23 cellular contexts compared by ENCODE assay signal in genomic region chr5:174454464-174454863, GRCh38.
A peak's percentile ranks its signal among the peaks of the same experiment; 100 is the strongest.
DNase-seq lines count a peak whose midpoint lies in the region; ATAC-seq, FAIRE-seq and TF ChIP-seq lines count a peak whose summit lies in the region.
"Had no signal": no experiment of that assay in that cellular context is flagged by ENCODE, and none has a peak within 500 bp of the region (broad histone marks: within the 10 kb centered on the region; RNA-seq: fewer than 3 reads in every experiment).

No MANE protein-coding gene starts in this region.

- DNase-seq in CD4-positive, CD25-positive, alpha-beta regulatory T cell = peak in 2 of 3 donors; percentile 12 to 20
- DNase-seq in CD8-positive, alpha-beta T cell = peak in 2 of 7 experiments; percentile 18 to 21
- DNase-seq in SW480 (ENCODE audit: low spot score) (peak; percentile 99), small intestine (no peak), SK-N-DZ (ENCODE audit: low spot score) (no peak), chondrocyte (ENCODE audit: low spot score) (no peak)
- no peak for DNase-seq in central memory CD8-positive, alpha-beta T cell (ENCODE audit: low spot score in 2 of 2)
- no peak for DNase-seq in stimulated activated CD4-positive, alpha-beta T cell treated with anti-CD3 and anti-CD28 coated beads, Interleukin-15, amount 100 ng/mL, for 24 hours
- DNase-seq: activated effector memory CD4-positive, alpha-beta T cell treated with anti-CD3 and anti-CD28 coated beads, Interleukin-2, amount 50 U/mL, for 16 hours; Calu3; HFFc6; NCI-H2107; ovary; SJCRH30; stimulated activated CD4-positive, alpha-beta T cell treated with anti-CD3 and anti-CD28 coated beads, Interleukin-12 subunit alpha, Interleukin-12 subunit beta, amount 100 ng/mL, for 4 hours; stimulated activated naive CD8-positive, alpha-beta T cell treated with anti-CD3 and anti-CD28 coated beads, Interleukin-15, amount 100 ng/mL, for 72 hours; T-helper 9 cell had no signal

- no peaks in the 10 kb centered on the region for H3K27me3 ChIP-seq in CD4-positive, CD25-positive, alpha-beta regulatory T cell (ENCODE audit: control insufficient read depth, insufficient read depth, low read length)
- H3K27me3 ChIP-seq in CD8-positive, alpha-beta T cell (ENCODE audit: insufficient read depth, low read length) = no peaks in the 10 kb centered on the region
- H3K27me3 ChIP-seq in small intestine (ENCODE audit: control insufficient read depth in 2 of 2, insufficient read depth in 2 of 2, low read length in 2 of 2) = no peaks in the 10 kb centered on the region
- H3K27me3 ChIP-seq: ovary, right atrium auricular region, SJCRH30, tibial nerve had no signal

- ATAC-seq in CD4-positive, CD25-positive, alpha-beta regulatory T cell (ENCODE audit: low read depth in 2 of 2) = peak in 1 of 2 donors; percentile 31
- peak; percentile 56 for ATAC-seq in CD8-positive, alpha-beta T cell
- ATAC-seq in central memory CD8-positive, alpha-beta T cell (replicated peaks; ENCODE audit: extremely low read depth, poor library complexity, severe bottlenecking) = peak; percentile 56
- ATAC-seq: left lobe of liver; stimulated activated naive CD8-positive, alpha-beta T cell treated with anti-CD3 and anti-CD28 coated beads, Interleukin-15, amount 100 ng/mL, for 72 hours; WTC11 had no signal

- H3K27ac Mint-ChIP-seq in CD4-positive, CD25-positive, alpha-beta regulatory T cell = peak overlapping the region in 1 of 3 donors; percentile 3
- H3K27ac Mint-ChIP-seq in CD8-positive, alpha-beta T cell = peak overlapping the region; percentile 55
- no peak overlapping the region for H3K27ac Mint-ChIP-seq in central memory CD8-positive, alpha-beta T cell (ENCODE audit: low read depth)
- no peak overlapping the region for H3K27ac Mint-ChIP-seq in chondrocyte (ENCODE audit: unreplicated experiment)
- H3K27ac Mint-ChIP-seq: HFFc6; nephron; stimulated activated naive CD8-positive, alpha-beta T cell treated with anti-CD3 and anti-CD28 coated beads, Interleukin-15, amount 100 ng/mL, for 72 hours; WTC11 had no signal

- intact Hi-C loops in CD8-positive, alpha-beta T cell (cut with DNase I, micrococcal nuclease) = no loop called here

- H3K36me3 Mint-ChIP-seq in CD4-positive, CD25-positive, alpha-beta regulatory T cell = no peaks in the 10 kb centered on the region
- H3K36me3 Mint-ChIP-seq in CD8-positive, alpha-beta T cell = no peaks in the 10 kb centered on the region
- H3K36me3 Mint-ChIP-seq in central memory CD8-positive, alpha-beta T cell (ENCODE audit: insufficient read depth) = peaks cover 2% of the 10 kb centered on the region
- peaks cover 2% of the 10 kb centered on the region for H3K36me3 Mint-ChIP-seq in chondrocyte (ENCODE audit: low read depth)
- H3K36me3 Mint-ChIP-seq: WTC11 had no signal

- TF ChIP-seq CTCF in CD8-positive, alpha-beta T cell (IDR thresholded peaks at IDR 0.05) = no peak
- TF ChIP-seq CTCF in chondrocyte (IDR thresholded peaks at IDR 0.05) = no peak

- H3K4me3 ChIP-seq in CD4-positive, CD25-positive, alpha-beta regulatory T cell (ENCODE audit: low read depth, low read length) = peak overlapping the region; percentile 19
- no peak overlapping the region for H3K4me3 ChIP-seq in CD8-positive, alpha-beta T cell (ENCODE audit: low read depth, low read length)
- no peak overlapping the region for H3K4me3 ChIP-seq in small intestine (ENCODE audit: low read depth in 1 of 2, low read length in 2 of 2)
- H3K4me3 ChIP-seq: ovary, right atrium auricular region, SJCRH30, tibial nerve had no signal

- no peaks in the 10 kb centered on the region for H3K4me1 ChIP-seq in CD4-positive, CD25-positive, alpha-beta regulatory T cell (ENCODE audit: control insufficient read depth, insufficient read depth, low read length, poor library complexity, severe bottlenecking)
- peaks cover 6% of the 10 kb centered on the region for H3K4me1 ChIP-seq in CD8-positive, alpha-beta T cell (ENCODE audit: insufficient read depth, low read length)
- no peaks in the 10 kb centered on the region for H3K4me1 ChIP-seq in small intestine (ENCODE audit: control insufficient read depth in 2 of 2, insufficient read depth in 1 of 2, low read depth in 1 of 2, low read length in 1 of 2)
- H3K4me1 ChIP-seq: right atrium auricular region, SJCRH30, tibial nerve had no signal

- POLR2A ChIA-PET in CD8-positive, alpha-beta T cell (lab: Charles Lee) = no interaction called here

- peaks cover 0 to 6% of the 10 kb centered on the region in 2 experiments for H3K9me3 ChIP-seq in CD4-positive, CD25-positive, alpha-beta regulatory T cell (ENCODE audit: control insufficient read depth in 2 of 2, low read length in 2 of 2)
- no peaks in the 10 kb centered on the region for H3K9me3 ChIP-seq in CD8-positive, alpha-beta T cell (ENCODE audit: low read length)
- H3K9me3 ChIP-seq in small intestine (ENCODE audit: control insufficient read depth, low read depth) = no peaks in the 10 kb centered on the region
- H3K9me3 ChIP-seq: ovary, SJCRH30 had no signal

- peaks cover 0 to 15% (median 0%) of the 10 kb centered on the region in 4 donors for H3K4me1 Mint-ChIP-seq in CD4-positive, CD25-positive, alpha-beta regulatory T cell
- H3K4me1 Mint-ChIP-seq in CD8-positive, alpha-beta T cell (ENCODE audit: low read depth) = peaks cover 28% of the 10 kb centered on the region
- no peaks in the 10 kb centered on the region for H3K4me1 Mint-ChIP-seq in central memory CD8-positive, alpha-beta T cell
- H3K4me1 Mint-ChIP-seq in chondrocyte (ENCODE audit: low read depth) = no peaks in the 10 kb centered on the region
- H3K4me1 Mint-ChIP-seq: nephron had no signal

- peaks cover 0 to 4% (median 2%) of the 10 kb centered on the region in 7 donors for H3K9me3 Mint-ChIP-seq in CD4-positive, CD25-positive, alpha-beta regulatory T cell
- peaks cover 5% of the 10 kb centered on the region for H3K9me3 Mint-ChIP-seq in CD8-positive, alpha-beta T cell
- H3K9me3 Mint-ChIP-seq in central memory CD8-positive, alpha-beta T cell = peaks cover 5% of the 10 kb centered on the region
- H3K9me3 Mint-ChIP-seq in chondrocyte (ENCODE audit: low read depth) = peaks cover 8% of the 10 kb centered on the region
- H3K9me3 Mint-ChIP-seq: stimulated activated naive CD8-positive, alpha-beta T cell treated with anti-CD3 and anti-CD28 coated beads, Interleukin-15, amount 100 ng/mL, for 72 hours had no signal

- no peak overlapping the region for H3K27ac ChIP-seq in CD4-positive, CD25-positive, alpha-beta regulatory T cell (ENCODE audit: insufficient read depth, low read length, poor library complexity, severe bottlenecking)
- no peak overlapping the region for H3K27ac ChIP-seq in CD8-positive, alpha-beta T cell (ENCODE audit: low read depth, low read length)
- H3K27ac ChIP-seq in small intestine (ENCODE audit: low read depth in 1 of 2, low read length in 1 of 2) = no peak overlapping the region
- H3K27ac ChIP-seq: epithelial cell of prostate, ovary, right atrium auricular region, SJCRH30, tibial nerve had no signal

- no peaks in the 10 kb centered on the region for H3K27me3 Mint-ChIP-seq in CD4-positive, CD25-positive, alpha-beta regulatory T cell
- H3K27me3 Mint-ChIP-seq in CD8-positive, alpha-beta T cell (ENCODE audit: low read depth) = no peaks in the 10 kb centered on the region
- H3K27me3 Mint-ChIP-seq in central memory CD8-positive, alpha-beta T cell = no peaks in the 10 kb centered on the region
- H3K27me3 Mint-ChIP-seq in chondrocyte (ENCODE audit: low read depth) = peaks cover 20% of the 10 kb centered on the region
- H3K27me3 Mint-ChIP-seq: stimulated activated naive CD8-positive, alpha-beta T cell treated with anti-CD3 and anti-CD28 coated beads, Interleukin-15, amount 100 ng/mL, for 72 hours had no signal

- peak overlapping the region in 1 of 4 donors; percentile 54 for H3K4me3 Mint-ChIP-seq in CD4-positive, CD25-positive, alpha-beta regulatory T cell
- peak overlapping the region; percentile 58 for H3K4me3 Mint-ChIP-seq in CD8-positive, alpha-beta T cell
- H3K4me3 Mint-ChIP-seq in central memory CD8-positive, alpha-beta T cell = peak overlapping the region; percentile 3
- H3K4me3 Mint-ChIP-seq in chondrocyte (ENCODE audit: unreplicated experiment) = no peak overlapping the region
- H3K4me3 Mint-ChIP-seq: HFFc6; nephron; stimulated activated naive CD8-positive, alpha-beta T cell treated with anti-CD3 and anti-CD28 coated beads, Interleukin-15, amount 100 ng/mL, for 72 hours; WTC11 had no signal

- 39 to 56% (median 42%) methylated on average over 6 of the region's 6 CpGs for WGBS in small intestine, 3 donors

- H3K36me3 ChIP-seq in CD4-positive, CD25-positive, alpha-beta regulatory T cell (ENCODE audit: control insufficient read depth, insufficient read depth, low read length) = no peaks in the 10 kb centered on the region
- H3K36me3 ChIP-seq in CD8-positive, alpha-beta T cell (ENCODE audit: insufficient read depth, low read length) = no peaks in the 10 kb centered on the region
- H3K36me3 ChIP-seq in small intestine (ENCODE audit: control insufficient read depth in 2 of 2, insufficient read depth in 2 of 2, low read length in 2 of 2) = no peaks in the 10 kb centered on the region
- H3K36me3 ChIP-seq: ovary, right atrium auricular region, SJCRH30, tibial nerve had no signal

- CTCF ChIA-PET in CD8-positive, alpha-beta T cell (lab: Charles Lee) = interaction anchor here (1.2 kb wide), 1 partner anchor 34 kb away, joined by 3 read pairs; no protein-coding TSS in a partner anchor

- no peak for FAIRE-seq in small intestine (lab: Jason Lieb, UNC)

Comparison
In these comparisons a context has a peak if more than half of its experiments do, and no peak if none do; other contexts are left out.
1. DNase-seq: peak in CD4-positive, CD25-positive, alpha-beta regulatory T cell (2 of 3) and SW480 (single experiment); none in central memory CD8-positive, alpha-beta T cell (0 of 2), small intestine (single experiment), SK-N-DZ (single experiment), chondrocyte (single experiment) and stimulated activated CD4-positive, alpha-beta T cell treated with anti-CD3 and anti-CD28 coated beads, Interleukin-15, amount 100 ng/mL, for 24 hours (single experiment).